8 cellular contexts compared by ENCODE assay signal in genomic region chr11:119095066-119095880, GRCh38.
DNase-seq lines count a peak whose midpoint lies in the region; ATAC-seq and FAIRE-seq lines count a peak whose summit lies in the region.

No MANE protein-coding gene starts in this region.

- DNase-seq in NCI-H524 (lab: John Stamatoyannopoulos, UW) (peak; percentile 98 to 99), kidney glomerular epithelial cell (lab: John Stamatoyannopoulos, UW) (peak; percentile 99)
- peak; percentile 99 for DNase-seq in activated CD4-positive, alpha-beta T cell treated with anti-CD3 and anti-CD28 coated beads for 4 hours
- DNase-seq in stimulated activated CD4-positive, alpha-beta T cell treated with anti-CD3 and anti-CD28 coated beads, Interleukin-15, amount 100 ng/mL, for 48 hours (ENCODE audit: low read depth in 2 of 2): peak; percentile 99 to 100

- peak overlapping the region; percentile 97 for H3K9ac ChIP-seq in BLaER1

- H4K20me1 ChIP-seq in BLaER1: peaks cover 39% of the 10 kb centered on the region

- peak; percentile 78 for FAIRE-seq in colon (lab: Jason Lieb, UNC)

- ATAC-seq in GM19324 (IDR thresholded peaks at IDR 0.05; ENCODE audit: low FRiP score, unreplicated experiment): peak; percentile 92
- ATAC-seq in HG03460 (IDR thresholded peaks at IDR 0.05; ENCODE audit: unreplicated experiment): peak; percentile 79

- no peaks in the 10 kb centered on the region for H3K27me3 ChIP-seq in BLaER1

- peaks cover 63% of the 10 kb centered on the region for H3K36me3 ChIP-seq in BLaER1

- peak overlapping the region; percentile 98 for H3K4me3 ChIP-seq in BLaER1

- H3K4me2 ChIP-seq in BLaER1: peak overlapping the region; percentile 90

- H3K9me3 ChIP-seq in BLaER1: no peaks in the 10 kb centered on the region

- peaks cover 58% of the 10 kb centered on the region for H3K4me1 ChIP-seq in BLaER1

- peak overlapping the region; percentile 96 for H3K27ac ChIP-seq in BLaER1

Comparison
In these comparisons a context has a peak if more than half of its experiments do, and no peak if none do; other contexts are left out.
1. Peak in every context shown above with its lines: DNase-seq, ATAC-seq, H3K4me3 ChIP-seq and H3K27ac ChIP-seq.